In the genomic region with DNA sequence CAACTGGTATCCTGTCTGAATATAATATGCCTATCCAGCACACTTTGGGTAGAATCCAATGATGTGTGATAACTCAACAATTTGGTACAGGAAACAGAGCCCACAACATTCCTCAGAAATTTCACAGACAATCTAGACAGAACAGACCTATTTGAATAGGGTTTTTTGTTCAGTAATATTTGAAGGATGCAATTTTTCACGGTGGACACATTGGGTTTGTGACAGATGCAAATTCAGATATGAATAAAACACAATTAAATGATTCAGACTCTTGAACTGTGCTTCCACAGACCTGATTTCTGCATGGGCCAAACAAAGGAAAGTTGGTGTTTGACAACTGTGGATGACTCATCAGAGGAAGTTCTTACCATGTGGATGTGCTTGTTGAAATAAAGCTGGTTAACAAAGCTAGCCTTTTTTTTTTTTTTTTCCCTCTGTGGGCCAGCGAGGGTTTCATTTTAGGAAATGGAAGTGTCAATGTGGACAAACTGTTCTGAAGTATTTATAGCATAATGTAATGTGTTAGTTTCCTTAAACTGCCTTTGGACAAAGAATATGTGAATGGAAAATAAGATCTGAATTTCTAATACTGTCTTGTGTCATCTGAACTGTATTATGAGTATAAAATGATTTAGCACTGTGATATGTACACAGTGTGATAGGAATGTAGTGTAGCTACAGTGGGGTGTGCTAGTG, we compare ENCODE assay signal across 1 cellular context.
TF ChIP-seq lines count a peak whose summit lies in the region.

No MANE protein-coding gene starts in this region.

TF ChIP-seq in K562, 482 proteins besides CTCF, POLR2A, EP300 and RAD21 (continued from another document and continues in another):
- no peak for TF ChIP-seq CHD7 (IDR thresholded peaks at IDR 0.05; ENCODE audit: low read depth, low read length)
- no peak for TF ChIP-seq ARID2 (IDR thresholded peaks at IDR 0.05)
- no peak for TF ChIP-seq RHOXF2B (CRISPR knock-in tag; conservative IDR thresholded peaks at IDR 0.05)
- TF ChIP-seq FOS (IDR thresholded peaks at IDR 0.05; ENCODE audit: extremely low read depth, insufficient read length), result peak; percentile 54
- TF ChIP-seq MTA3 (IDR thresholded peaks at IDR 0.05; ENCODE audit: borderline replicate concordance), result no peak
- no peak for TF ChIP-seq SMAD1 (IDR thresholded peaks at IDR 0.05; ENCODE audit: low read depth, low read length, partially characterized antibody)
- TF ChIP-seq CBFA2T2 (conservative IDR thresholded peaks at IDR 0.05), result peak; percentile 43
- TF ChIP-seq RBM17 (IDR thresholded peaks at IDR 0.05; ENCODE audit: borderline replicate concordance, low read depth, low read length), result no peak
- no peak for TF ChIP-seq MYNN (IDR thresholded peaks at IDR 0.05)
- TF ChIP-seq MYNN (CRISPR knock-in tag; IDR thresholded peaks at IDR 0.05), result no peak
- no peak for TF ChIP-seq NEUROD1 (IDR thresholded peaks at IDR 0.05; ENCODE audit: borderline replicate concordance, low read depth, low read length, partially characterized antibody)
- TF ChIP-seq MCM5 (IDR thresholded peaks at IDR 0.05; ENCODE audit: low read depth), result no peak
- no peak for TF ChIP-seq GATAD2B (IDR thresholded peaks at IDR 0.05; ENCODE audit: borderline replicate concordance)
- TF ChIP-seq ZNF436 (CRISPR knock-in tag; IDR thresholded peaks at IDR 0.05), result no peak
- peak; percentile 63; the same call in 1 of the 2 replicates for TF ChIP-seq ZNF175 (CRISPR knock-in tag; IDR thresholded peaks at IDR 0.05; ENCODE audit: low read depth)
- no peak for TF ChIP-seq ILK (tag; IDR thresholded peaks at IDR 0.05; ENCODE audit: borderline replicate concordance, low read depth)
- TF ChIP-seq MNT (conservative IDR thresholded peaks at IDR 0.05), result peak; percentile 71 to 86
- TF ChIP-seq KAT8 (IDR thresholded peaks at IDR 0.05; ENCODE audit: low read depth), result no peak
- TF ChIP-seq ELF1 (tag; IDR thresholded peaks at IDR 0.05), result no peak
- TF ChIP-seq FOXJ3 (CRISPR knock-in tag; IDR thresholded peaks at IDR 0.05), result no peak
- peak; percentile 72; the same call in 1 of the 2 replicates for TF ChIP-seq ARID3A (IDR thresholded peaks at IDR 0.05; ENCODE audit: borderline replicate concordance, low read depth, low read length)
- TF ChIP-seq ELK3 (CRISPR knock-in tag; IDR thresholded peaks at IDR 0.05), result no peak
- TF ChIP-seq ZNF23 (CRISPR knock-in tag; IDR thresholded peaks at IDR 0.05), result no peak
- no peak for TF ChIP-seq MEF2A (IDR thresholded peaks at IDR 0.05; ENCODE audit: control insufficient read depth, low read depth, low read length)
- TF ChIP-seq CBX1 (IDR thresholded peaks at IDR 0.05; ENCODE audit: low read depth), result no peak
- no peak for TF ChIP-seq PHTF2 (CRISPR knock-in tag; IDR thresholded peaks at IDR 0.05)
- TF ChIP-seq ZC3H8 (IDR thresholded peaks at IDR 0.05), result no peak
- TF ChIP-seq, protein P1, sequence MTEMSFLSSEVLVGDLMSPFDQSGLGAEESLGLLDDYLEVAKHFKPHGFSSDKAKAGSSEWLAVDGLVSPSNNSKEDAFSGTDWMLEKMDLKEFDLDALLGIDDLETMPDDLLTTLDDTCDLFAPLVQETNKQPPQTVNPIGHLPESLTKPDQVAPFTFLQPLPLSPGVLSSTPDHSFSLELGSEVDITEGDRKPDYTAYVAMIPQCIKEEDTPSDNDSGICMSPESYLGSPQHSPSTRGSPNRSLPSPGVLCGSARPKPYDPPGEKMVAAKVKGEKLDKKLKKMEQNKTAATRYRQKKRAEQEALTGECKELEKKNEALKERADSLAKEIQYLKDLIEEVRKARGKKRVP (CRISPR knock-in tag; IDR thresholded peaks at IDR 0.05), result no peak
- peak; percentile 34; the same call in 1 of the 2 replicates for TF ChIP-seq NCOR1 (IDR thresholded peaks at IDR 0.05)
- peak; percentile 98 for TF ChIP-seq ATF3 (IDR thresholded peaks at IDR 0.05)
- TF ChIP-seq ATF3 (CRISPR knock-in tag; conservative IDR thresholded peaks at IDR 0.05), result no peak; the same call in 1 of the 2 replicates
- no peak for TF ChIP-seq ZNF354B (CRISPR knock-in tag; IDR thresholded peaks at IDR 0.05)
- TF ChIP-seq ZNF780A (CRISPR knock-in tag; IDR thresholded peaks at IDR 0.05), result no peak
- TF ChIP-seq ZNF347 (CRISPR knock-in tag; IDR thresholded peaks at IDR 0.05; ENCODE audit: low read depth), result no peak
- no peak for TF ChIP-seq HOXB6 (CRISPR knock-in tag; IDR thresholded peaks at IDR 0.05; ENCODE audit: borderline replicate concordance)
- no peak for TF ChIP-seq MCM2 (IDR thresholded peaks at IDR 0.05; ENCODE audit: low read depth)
- no peak for TF ChIP-seq E2F1 (CRISPR knock-in tag; IDR thresholded peaks at IDR 0.05)
- TF ChIP-seq THRAP3 (IDR thresholded peaks at IDR 0.05; ENCODE audit: borderline replicate concordance), result no peak
- no peak for TF ChIP-seq SRSF1 (IDR thresholded peaks at IDR 0.05; ENCODE audit: low read depth, low read length)
- TF ChIP-seq ZNF707 (CRISPR knock-in tag; conservative IDR thresholded peaks at IDR 0.05), result no peak
- no peak for TF ChIP-seq IRF1 (CRISPR knock-in tag; IDR thresholded peaks at IDR 0.05; ENCODE audit: borderline replicate concordance)
- no peak for TF ChIP-seq MCM7 (IDR thresholded peaks at IDR 0.05)
- TF ChIP-seq MAZ (CRISPR knock-in tag; conservative IDR thresholded peaks at IDR 0.05 in 1 of 2, IDR thresholded peaks at IDR 0.05 in 1 of 2), result no peak
- TF ChIP-seq TCFL5 (CRISPR knock-in tag; conservative IDR thresholded peaks at IDR 0.05), result no peak
- peak; percentile 72 for TF ChIP-seq ARID1B (IDR thresholded peaks at IDR 0.05)
